Comparison of ENCODE assay signal across 1 cellular context in the genomic region with DNA sequence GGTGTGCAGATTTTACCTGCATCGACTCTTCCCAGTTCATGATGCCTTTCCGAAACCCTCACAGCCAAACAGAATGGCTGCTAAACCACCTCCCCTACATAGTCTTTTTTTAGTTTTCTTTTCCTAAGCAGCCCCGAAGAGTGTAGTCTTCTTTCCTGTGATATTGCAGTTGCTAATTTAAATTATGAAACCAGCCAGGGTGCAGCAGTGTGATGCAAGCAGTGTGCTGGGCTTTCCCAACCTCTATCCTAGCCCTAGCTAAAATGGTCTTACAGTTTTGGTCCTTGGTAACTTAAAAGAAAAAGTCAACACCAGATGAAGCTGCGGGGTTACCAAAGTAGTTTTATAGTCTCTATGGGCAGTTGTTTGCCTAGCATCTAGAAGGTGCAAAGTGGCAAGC.
TF ChIP-seq lines count a peak whose summit lies in the region.

No MANE protein-coding gene starts in this region.

TF ChIP-seq in GM12878, 131 proteins besides CTCF, POLR2A, EP300 and RAD21 (continued from another document):
- TF ChIP-seq, protein P1, sequence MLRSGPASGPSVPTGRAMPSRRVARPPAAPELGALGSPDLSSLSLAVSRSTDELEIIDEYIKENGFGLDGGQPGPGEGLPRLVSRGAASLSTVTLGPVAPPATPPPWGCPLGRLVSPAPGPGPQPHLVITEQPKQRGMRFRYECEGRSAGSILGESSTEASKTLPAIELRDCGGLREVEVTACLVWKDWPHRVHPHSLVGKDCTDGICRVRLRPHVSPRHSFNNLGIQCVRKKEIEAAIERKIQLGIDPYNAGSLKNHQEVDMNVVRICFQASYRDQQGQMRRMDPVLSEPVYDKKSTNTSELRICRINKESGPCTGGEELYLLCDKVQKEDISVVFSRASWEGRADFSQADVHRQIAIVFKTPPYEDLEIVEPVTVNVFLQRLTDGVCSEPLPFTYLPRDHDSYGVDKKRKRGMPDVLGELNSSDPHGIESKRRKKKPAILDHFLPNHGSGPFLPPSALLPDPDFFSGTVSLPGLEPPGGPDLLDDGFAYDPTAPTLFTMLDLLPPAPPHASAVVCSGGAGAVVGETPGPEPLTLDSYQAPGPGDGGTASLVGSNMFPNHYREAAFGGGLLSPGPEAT (IDR thresholded peaks at IDR 0.05; ENCODE audit: low read depth): no peak
- TF ChIP-seq STAT3 (IDR thresholded peaks at IDR 0.05; ENCODE audit: low read depth, low read length): no peak
- TF ChIP-seq RFX5 (IDR thresholded peaks at IDR 0.05; ENCODE audit: low read depth, low read length): no peak
- no peak for TF ChIP-seq RELA (IDR thresholded peaks at IDR 0.05; ENCODE audit: borderline replicate concordance, partially characterized antibody)
- TF ChIP-seq ETV6 (conservative IDR thresholded peaks at IDR 0.05 in 1 of 2, IDR thresholded peaks at IDR 0.05 in 1 of 2; ENCODE audit: borderline replicate concordance in 1 of 2, low read depth in 1 of 2): no peak
- no peak for TF ChIP-seq POU2F2 (IDR thresholded peaks at IDR 0.05; ENCODE audit: borderline replicate concordance, low read depth, low read length)
- no peak for TF ChIP-seq FOXK2 (IDR thresholded peaks at IDR 0.05)
- TF ChIP-seq ATF7 (IDR thresholded peaks at IDR 0.05; ENCODE audit: low read depth): no peak
- TF ChIP-seq, protein P2, sequence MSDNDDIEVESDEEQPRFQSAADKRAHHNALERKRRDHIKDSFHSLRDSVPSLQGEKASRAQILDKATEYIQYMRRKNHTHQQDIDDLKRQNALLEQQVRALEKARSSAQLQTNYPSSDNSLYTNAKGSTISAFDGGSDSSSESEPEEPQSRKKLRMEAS (IDR thresholded peaks at IDR 0.05; ENCODE audit: low read depth, low read length): no peak
- TF ChIP-seq, protein P3, sequence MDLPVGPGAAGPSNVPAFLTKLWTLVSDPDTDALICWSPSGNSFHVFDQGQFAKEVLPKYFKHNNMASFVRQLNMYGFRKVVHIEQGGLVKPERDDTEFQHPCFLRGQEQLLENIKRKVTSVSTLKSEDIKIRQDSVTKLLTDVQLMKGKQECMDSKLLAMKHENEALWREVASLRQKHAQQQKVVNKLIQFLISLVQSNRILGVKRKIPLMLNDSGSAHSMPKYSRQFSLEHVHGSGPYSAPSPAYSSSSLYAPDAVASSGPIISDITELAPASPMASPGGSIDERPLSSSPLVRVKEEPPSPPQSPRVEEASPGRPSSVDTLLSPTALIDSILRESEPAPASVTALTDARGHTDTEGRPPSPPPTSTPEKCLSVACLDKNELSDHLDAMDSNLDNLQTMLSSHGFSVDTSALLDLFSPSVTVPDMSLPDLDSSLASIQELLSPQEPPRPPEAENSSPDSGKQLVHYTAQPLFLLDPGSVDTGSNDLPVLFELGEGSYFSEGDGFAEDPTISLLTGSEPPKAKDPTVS (IDR thresholded peaks at IDR 0.05; ENCODE audit: low read depth, low read length): no peak
